ENCODE assay signal across 34 cellular contexts in the genomic region with DNA sequence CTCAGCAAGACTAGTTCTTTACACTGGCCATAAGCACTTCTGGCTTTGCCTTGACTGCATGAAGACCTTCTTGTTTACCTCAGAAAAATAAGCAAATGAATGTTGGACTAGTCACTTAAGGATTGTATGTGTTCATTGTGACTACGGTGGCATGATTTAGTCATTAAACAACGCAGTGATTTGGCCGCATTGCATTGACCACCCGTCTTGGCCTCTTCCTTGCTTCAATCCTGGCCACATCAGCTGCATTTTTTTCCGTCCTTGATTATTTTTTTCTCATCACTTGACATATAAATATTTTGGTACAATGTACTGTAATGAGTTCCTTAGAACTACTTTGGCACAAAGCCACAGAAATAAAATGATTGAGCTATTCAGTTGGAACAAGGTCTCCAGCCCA.
"Had no signal": no experiment of that assay in that cellular context is flagged by ENCODE, and none has a peak within 500 bp of the region (broad histone marks: within the 10 kb centered on the region; RNA-seq: fewer than 3 reads in every experiment).

No MANE protein-coding gene starts in this region.

- H3K9me3 ChIP-seq: MG63 had no signal

- H3K36me3 ChIP-seq: MG63 had no signal

- DNase-seq: Karpas-422, Kasumi-1, MG63, MM.1S, MV-4-11, NCI-H1048, NCI-H1092, NCI-H1092 treated with DMSO at 0.1 percent for 48 hours, NCI-H1105, NCI-H1105 treated with DMSO at 0.1 percent for 48 hours, NCI-H1417, NCI-H1417 treated with DMSO at 0.1 percent for 48 hours, NCI-H1436, NCI-H1436 treated with DMSO at 0.1 percent for 48 hours, NCI-H146, NCI-H1694, NCI-H1694 treated with DMSO at 0.1 percent for 48 hours, NCI-H187, NCI-H187 treated with DMSO at 0.1 percent for 48 hours, NCI-H1930, NCI-H2029, NCI-H2029 treated with DMSO at 0.1 percent for 48 hours, NCI-H2081, NCI-H2081 treated with DMSO at 0.1 percent for 48 hours, NCI-H2107, NCI-H2171, NCI-H2171 treated with DMSO at 0.1 percent for 48 hours, NCI-H2227 treated with DMSO at 0.1 percent for 48 hours, NCI-H226, NCI-H345, NCI-H446, NCI-H446 treated with DMSO at 0.1 percent for 48 hours, NCI-H510A, NCI-H510A treated with DMSO at 0.1 percent for 48 hours had no signal

- H3K4me3 ChIP-seq: MG63 had no signal

- H3K27me3 ChIP-seq: MG63 had no signal
